In the genomic region with DNA sequence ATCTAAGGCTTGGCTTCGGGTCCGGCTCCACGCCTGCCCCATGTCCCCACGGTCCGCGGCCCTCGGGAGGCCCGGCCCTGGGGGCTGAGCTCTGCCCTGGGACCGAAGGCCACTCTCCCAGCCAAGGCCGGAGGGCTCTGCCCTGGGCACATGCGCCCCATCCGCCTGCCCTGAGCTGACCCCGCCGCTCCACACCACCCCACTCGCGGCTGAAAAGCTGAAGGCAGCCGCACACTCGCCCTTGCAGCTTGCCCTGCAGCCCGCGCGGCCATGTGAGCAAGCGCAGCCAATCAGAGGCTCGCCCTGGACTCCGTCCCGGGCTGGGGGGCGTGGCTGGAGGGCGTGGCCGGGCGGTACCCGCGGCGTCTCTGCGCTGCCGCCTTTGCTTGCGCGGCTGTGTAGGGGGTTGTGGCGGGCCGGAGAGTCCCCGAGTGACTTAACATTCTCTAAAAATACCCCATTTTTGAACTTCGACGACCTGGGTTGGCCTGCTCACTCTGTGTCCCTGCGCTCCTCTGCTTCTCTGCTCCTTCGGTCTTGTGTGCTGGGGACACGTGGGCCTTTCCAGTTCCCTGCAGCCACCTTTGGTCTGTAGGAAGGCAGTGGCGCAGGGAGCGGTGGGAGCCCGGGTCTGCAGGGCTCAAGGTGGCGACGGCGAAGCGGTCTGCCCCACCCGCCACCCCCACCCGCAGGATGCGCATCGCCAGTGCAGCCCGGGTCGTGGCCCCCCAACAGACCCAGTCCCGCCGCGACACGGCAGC, we compare ENCODE assay signal across 8 cellular contexts. TPM values are rescaled to one million over a fixed set of nuclear protein-coding genes. Genes with fewer than 3 reads are reported as not detected.
A peak's percentile ranks its signal among the peaks of the same experiment; 100 is the strongest.
DNase-seq lines count a peak whose midpoint lies in the region; ATAC-seq and TF ChIP-seq lines count a peak whose summit lies in the region.

No MANE protein-coding gene starts in this region.

- H3K9ac ChIP-seq in rectal smooth muscle tissue (ENCODE audit: low read length): peak overlapping the region; percentile 42

- H3K4me1 Mint-ChIP-seq in T-cell: peaks cover 45 to 53% (median 49%) of the 10 kb centered on the region in 3 donors

- CTCF ChIA-PET in T-cell (lab: Charles Lee): interaction anchor here (0.6 to 1.8 kb wide), 5 partner anchors 14 to 339 kb away, joined by 3 to 12 read pairs (median 4); no protein-coding TSS in a partner anchor

- no peaks in the 10 kb centered on the region for H3K36me3 Mint-ChIP-seq in T-cell

- intact Hi-C loops in right cardiac atrium (cut with DNase I) (no loop called here), aorta (cut with DNase I) (loop anchor here (1.0 to 10.0 kb wide), 4 partner anchors 22 to 151 kb away; a partner anchor contains a TSS)

- H3K27ac Mint-ChIP-seq in T-cell: peak overlapping the region; percentile 91 to 92

- H3K36me3 ChIP-seq in rectal smooth muscle tissue (ENCODE audit: control insufficient read depth, insufficient read depth, low read length): no peaks in the 10 kb centered on the region
- no peaks in the 10 kb centered on the region for H3K36me3 ChIP-seq in aorta (ENCODE audit: control insufficient read depth in 1 of 2, insufficient read depth in 2 of 2, low read length in 1 of 2)

- WGBS in right cardiac atrium: under 1% methylated on average over 61 of the region's 61 CpGs
- 1% methylated on average over 55 to 61 of the region's 61 CpGs for whole genome bisulfite sequencing in aorta, 2 donors

- H3K4me1 ChIP-seq in right cardiac atrium (ENCODE audit: control insufficient read depth, insufficient read depth, low read length) (no peaks in the 10 kb centered on the region), rectal smooth muscle tissue (ENCODE audit: control insufficient read depth, insufficient read depth, low read length) (peaks cover 3% of the 10 kb centered on the region), aorta (ENCODE audit: control insufficient read depth in 1 of 2, insufficient read depth in 2 of 2, low read length in 2 of 2) (no peaks in the 10 kb centered on the region)

- TF ChIP-seq CTCF in GM12874 (IDR thresholded peaks at IDR 0.05; ENCODE audit: insufficient read depth, low read depth, low read length) (0 out of 2 replicates have a peak, but pooled peaks have one; percentile 3), HFF-Myc (IDR thresholded peaks at IDR 0.05; ENCODE audit: low read depth, low read length, missing control alignments) (no peak)

- peak; percentile 85 to 88 (median 86) for ATAC-seq in T-cell (replicated peaks in 1 of 4)
- peak; percentile 97 for ATAC-seq in right cardiac atrium
- ATAC-seq in aorta (ENCODE audit: low FRiP score): peak; percentile 96

- H3K4me3 Mint-ChIP-seq in T-cell: peak overlapping the region; percentile 88 to 90 (median 89)

- H3K27ac ChIP-seq in right cardiac atrium (ENCODE audit: low read length) (peak overlapping the region; percentile 21), rectal smooth muscle tissue (ENCODE audit: low read depth, low read length) (peak overlapping the region; percentile 78), aorta (ENCODE audit: low read depth in 1 of 2, low read length in 2 of 2) (no peak overlapping the region)

- no peaks in the 10 kb centered on the region for H3K9me3 Mint-ChIP-seq in T-cell

- H3K9me3 ChIP-seq in right cardiac atrium (ENCODE audit: control insufficient read depth, low read length) (no peaks in the 10 kb centered on the region), aorta (ENCODE audit: control insufficient read depth, low read length) (no peaks in the 10 kb centered on the region)

- peak overlapping the region; percentile 49 for H3K4me3 ChIP-seq in HFF-Myc (replicated peaks; ENCODE audit: low read depth, low read length)
- H3K4me3 ChIP-seq in right cardiac atrium (ENCODE audit: low read length): peak overlapping the region; percentile 40
- peak overlapping the region; percentile 84 for H3K4me3 ChIP-seq in rectal smooth muscle tissue (ENCODE audit: low read length)
- peak overlapping the region; percentile 44 to 69 for H3K4me3 ChIP-seq in aorta (ENCODE audit: low read length in 2 of 2)

- DNase-seq in HFF-Myc (ENCODE audit: extremely low read depth, low read depth) (no peak), NAMALWA (ENCODE audit: low spot score) (peak; percentile 83), T-cell (peak; percentile 75 to 97 (median 89)), amniotic epithelial cell (ENCODE audit: low read depth) (peak; percentile 56), right cardiac atrium (peak; percentile 95 to 98 (median 98)), aorta (peak; percentile 97 to 99)

- no peaks in the 10 kb centered on the region for H3K27me3 ChIP-seq in right cardiac atrium (ENCODE audit: control insufficient read depth, insufficient read depth)
- H3K27me3 ChIP-seq in rectal smooth muscle tissue (ENCODE audit: control insufficient read depth, insufficient read depth, low read length): no peaks in the 10 kb centered on the region
- no peaks in the 10 kb centered on the region for H3K27me3 ChIP-seq in aorta (ENCODE audit: control insufficient read depth in 1 of 2, insufficient read depth in 2 of 2, low read length in 1 of 2)

- POLR2A ChIA-PET in T-cell (lab: Charles Lee): interaction anchor here in 1 of 2 donors (0.6 kb wide), 1 partner anchor 1899 kb away, joined by 3 read pairs; no protein-coding TSS in a partner anchor

- H3K27me3 Mint-ChIP-seq in T-cell: no peaks in the 10 kb centered on the region

RNA-seq across cellular contexts. Expression of a gene that starts 8.8 kb away (rescaled TPM):
- total RNA-seq in T-cell: 10 to 100 TPM; 36.9 to 61.3 (median 57.1) TPM
- 10 to 100 TPM; 29.6 to 61.2 (median 41.1) TPM for total RNA-seq in right cardiac atrium
- 36.8 TPM for polyA plus RNA-seq in right cardiac atrium
- total RNA-seq in aorta: 10 to 100 TPM; 58.7 to 82.6 TPM
- 10 to 100 TPM; 21.8 to 41.4 TPM for polyA plus RNA-seq in aorta

RNA-seq across cellular contexts. Expression of a gene that starts 22.5 kb away (rescaled TPM):
- total RNA-seq in T-cell (10 to 100 TPM in 2 of 5 donors, 1 to 10 TPM in 3; 7.2 to 11.1 (median 9.6) TPM), right cardiac atrium (10 to 100 TPM in 3 of 4 donors, 1 to 10 TPM in 1; 8.1 to 15.7 (median 12.1) TPM), aorta (10 to 100 TPM in 1 of 2 donors, 1 to 10 TPM in 1; 7.2 to 13.4 TPM)
- polyA plus RNA-seq in right cardiac atrium (10.9 TPM), aorta (1 to 10 TPM; 3.6 to 6.2 TPM)

Comparison
In these comparisons a context has a peak if more than half of its experiments do, and no peak if none do; other contexts are left out.
1. H3K27ac ChIP-seq: peak in right cardiac atrium (single experiment) and rectal smooth muscle tissue (single experiment); none in aorta (0 of 2).
2. intact Hi-C loops: an anchor here in aorta (1.0 to 10.0 kb wide); none called in right cardiac atrium.
3. Peak in every context shown above with its lines, with median percentiles within 50 percentile points of each other: H3K4me3 ChIP-seq and ATAC-seq.